Comparison of ENCODE assay signal across 1 cellular context in the genomic region with DNA sequence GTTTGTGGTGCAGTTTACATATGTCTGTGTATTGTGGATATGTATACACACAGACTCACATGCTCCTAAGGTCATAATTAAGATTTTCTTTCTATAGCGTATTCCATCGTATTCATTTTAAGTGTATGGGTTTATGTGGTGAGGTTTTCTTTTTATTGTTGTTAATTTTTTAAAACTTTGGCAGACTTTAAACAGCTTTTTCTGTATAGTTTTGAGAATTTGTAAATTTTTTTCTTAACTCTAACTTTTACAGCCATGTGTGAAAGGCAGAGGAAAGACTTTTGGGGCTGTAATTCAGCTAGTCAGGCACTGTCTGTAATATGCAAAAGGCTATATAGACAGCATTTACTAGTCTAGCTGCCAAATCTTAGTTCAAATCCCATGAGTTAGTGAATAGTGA.
TF ChIP-seq lines count a peak whose summit lies in the region.

No MANE protein-coding gene starts in this region.

TF ChIP-seq in HepG2, 621 proteins besides CTCF, POLR2A, EP300 and RAD21 (continued from another document):
- TF ChIP-seq ZNF7 (CRISPR knock-in tag; IDR thresholded peaks at IDR 0.05) = no peak
